8 cellular contexts compared by ENCODE assay signal in the genomic region with DNA sequence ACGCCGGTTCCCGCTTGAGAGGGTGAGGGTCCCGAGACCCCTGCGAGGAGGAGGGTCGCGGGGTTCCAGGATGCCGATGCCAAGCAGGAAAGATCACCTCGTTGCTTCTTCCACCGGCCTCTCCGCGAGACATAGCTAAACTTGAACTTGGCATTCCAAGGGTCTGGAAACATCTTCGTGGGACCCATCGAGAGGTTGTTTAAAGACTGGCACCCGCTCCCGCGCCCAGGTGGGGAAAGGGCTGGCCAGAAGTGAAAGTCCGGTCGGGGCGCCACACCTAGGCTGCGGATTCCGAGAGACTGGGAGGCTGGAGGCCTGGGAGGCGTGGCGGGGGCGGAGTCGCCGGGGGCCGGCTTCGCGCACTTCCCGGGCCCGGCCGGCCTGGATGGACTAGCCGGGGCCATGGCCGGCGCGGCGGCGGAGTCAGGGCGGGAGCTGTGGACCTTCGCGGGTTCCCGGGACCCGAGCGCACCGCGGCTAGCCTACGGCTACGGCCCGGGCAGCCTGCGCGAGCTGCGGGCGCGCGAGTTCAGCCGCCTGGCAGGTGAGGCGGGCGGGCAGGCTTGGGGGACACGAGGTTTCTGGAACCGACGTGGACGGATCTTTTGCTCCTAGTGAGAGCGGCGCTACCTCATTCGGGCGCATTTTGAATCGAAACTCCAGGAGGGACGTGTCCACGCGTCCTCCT. TPM values are rescaled to one million over a fixed set of nuclear protein-coding genes. Genes with fewer than 3 reads are reported as not detected.
DNase-seq lines count a peak whose midpoint lies in the region; ATAC-seq and TF ChIP-seq lines count a peak whose summit lies in the region.

A gene with protein sequence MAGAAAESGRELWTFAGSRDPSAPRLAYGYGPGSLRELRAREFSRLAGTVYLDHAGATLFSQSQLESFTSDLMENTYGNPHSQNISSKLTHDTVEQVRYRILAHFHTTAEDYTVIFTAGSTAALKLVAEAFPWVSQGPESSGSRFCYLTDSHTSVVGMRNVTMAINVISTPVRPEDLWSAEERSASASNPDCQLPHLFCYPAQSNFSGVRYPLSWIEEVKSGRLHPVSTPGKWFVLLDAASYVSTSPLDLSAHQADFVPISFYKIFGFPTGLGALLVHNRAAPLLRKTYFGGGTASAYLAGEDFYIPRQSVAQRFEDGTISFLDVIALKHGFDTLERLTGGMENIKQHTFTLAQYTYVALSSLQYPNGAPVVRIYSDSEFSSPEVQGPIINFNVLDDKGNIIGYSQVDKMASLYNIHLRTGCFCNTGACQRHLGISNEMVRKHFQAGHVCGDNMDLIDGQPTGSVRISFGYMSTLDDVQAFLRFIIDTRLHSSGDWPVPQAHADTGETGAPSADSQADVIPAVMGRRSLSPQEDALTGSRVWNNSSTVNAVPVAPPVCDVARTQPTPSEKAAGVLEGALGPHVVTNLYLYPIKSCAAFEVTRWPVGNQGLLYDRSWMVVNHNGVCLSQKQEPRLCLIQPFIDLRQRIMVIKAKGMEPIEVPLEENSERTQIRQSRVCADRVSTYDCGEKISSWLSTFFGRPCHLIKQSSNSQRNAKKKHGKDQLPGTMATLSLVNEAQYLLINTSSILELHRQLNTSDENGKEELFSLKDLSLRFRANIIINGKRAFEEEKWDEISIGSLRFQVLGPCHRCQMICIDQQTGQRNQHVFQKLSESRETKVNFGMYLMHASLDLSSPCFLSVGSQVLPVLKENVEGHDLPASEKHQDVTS (plus strand): TSS at position 360 of the 688 bp plus-strand sequence. CDS start 43 bp downstream, at position 403.

- no peaks in the 10 kb centered on the region for H3K9me3 Mint-ChIP-seq in CD8-positive, alpha-beta T cell

- no peak within 1 kb of the TSS for H3K27ac ChIP-seq in CD8-positive, alpha-beta T cell (ENCODE audit: low read depth, low read length)
- no peak within 1 kb of the TSS for H3K27ac ChIP-seq in HL-60 (replicated peaks)

- intact Hi-C loops in CD8-positive, alpha-beta T cell (cut with DNase I, micrococcal nuclease), result loop anchor here in 1 of 2 experiments (2.0 kb wide), 1 partner anchor 58 kb away; a partner anchor contains a TSS

- H3K4me3 ChIP-seq in CD8-positive, alpha-beta T cell (ENCODE audit: low read depth, low read length), result peak within 1 kb of the TSS; percentile 66
- H3K4me3 ChIP-seq in HL-60 (replicated peaks; ENCODE audit: insufficient read depth, low read length) (peak within 1 kb of the TSS; percentile 65), kidney epithelial cell (ENCODE audit: low read depth, low read length) (peak within 1 kb of the TSS; percentile 75)

- H3K4me1 ChIP-seq in CD8-positive, alpha-beta T cell (ENCODE audit: insufficient read depth, low read length), result peaks cover 11% of the 10 kb centered on the region

- H3K9me3 ChIP-seq in CD8-positive, alpha-beta T cell (ENCODE audit: low read length), result no peaks in the 10 kb centered on the region

- H3K27ac Mint-ChIP-seq in CD8-positive, alpha-beta T cell, result no peak within 1 kb of the TSS

- TF ChIP-seq CTCF in CD8-positive, alpha-beta T cell (IDR thresholded peaks at IDR 0.05), result no peak
- TF ChIP-seq CTCF in GM20000 (IDR thresholded peaks at IDR 0.05; ENCODE audit: extremely low read depth, missing control alignments) (no peak), HL-60 (IDR thresholded peaks at IDR 0.05; ENCODE audit: insufficient read depth, low read length) (no peak), kidney epithelial cell (IDR thresholded peaks at IDR 0.05; ENCODE audit: insufficient read depth, low read length, poor library complexity, severe bottlenecking) (no peak)

- POLR2A ChIA-PET in CD8-positive, alpha-beta T cell (lab: Charles Lee), result no interaction called here

- ATAC-seq in CD8-positive, alpha-beta T cell, result peak; percentile 65

- H3K27me3 Mint-ChIP-seq in CD8-positive, alpha-beta T cell (ENCODE audit: low read depth), result peaks cover 25% of the 10 kb centered on the region

- CTCF ChIA-PET in CD8-positive, alpha-beta T cell (lab: Charles Lee), result no interaction called here

- peak in 4 of 7 experiments; percentile 14 to 63 (median 40) for DNase-seq in CD8-positive, alpha-beta T cell
- DNase-seq in GM20000 (ENCODE audit: low spot score) (peak; percentile 88), HL-60 (ENCODE audit: low read depth in 1 of 2, low spot score in 1 of 2) (peak in 1 of 2 experiments; percentile 41), T1000 (lab: John Stamatoyannopoulos, UW) (peak; percentile 25), cerebellum (ENCODE audit: low spot score) (peak; percentile 43), kidney epithelial cell (ENCODE audit: low read depth) (peak; percentile 23), cerebellar nuclear complex (lab: John Stamatoyannopoulos, UW) (no peak)
- DNase-seq in stimulated activated CD4-positive, alpha-beta T cell treated with anti-CD3 and anti-CD28 coated beads, Interleukin-4, amount 100 ng/mL, for 1 hour, result peak; percentile 43

- no peaks in the 10 kb centered on the region for H3K36me3 Mint-ChIP-seq in CD8-positive, alpha-beta T cell

- peak within 1 kb of the TSS; percentile 81 for H3K4me3 Mint-ChIP-seq in CD8-positive, alpha-beta T cell

- H3K4me1 Mint-ChIP-seq in CD8-positive, alpha-beta T cell (ENCODE audit: low read depth), result peaks cover 8% of the 10 kb centered on the region

- H3K27me3 ChIP-seq in CD8-positive, alpha-beta T cell (ENCODE audit: insufficient read depth, low read length), result peaks cover 8% of the 10 kb centered on the region
- H3K27me3 ChIP-seq in HL-60 (ENCODE audit: insufficient read depth, poor library complexity, severe bottlenecking) (peaks cover 29% of the 10 kb centered on the region), kidney epithelial cell (ENCODE audit: control insufficient read depth, insufficient read depth, low read length) (no peaks in the 10 kb centered on the region)

- no peaks in the 10 kb centered on the region for H3K36me3 ChIP-seq in CD8-positive, alpha-beta T cell (ENCODE audit: insufficient read depth, low read length)
- no peaks in the 10 kb centered on the region for H3K36me3 ChIP-seq in kidney epithelial cell (ENCODE audit: control insufficient read depth, insufficient read depth, low read length)

RNA-seq across cellular contexts. Expression of the gene that starts here (rescaled TPM):
- not detected for total RNA-seq in CD8-positive, alpha-beta T cell
- total RNA-seq in cerebellum, result 0.09 TPM
- 15.3 and 20.7 TPM in 2 replicates for total RNA-seq in kidney epithelial cell

Comparison
In these comparisons a context has a peak if more than half of its experiments do, and no peak if none do; other contexts are left out.
1. RNA of the gene that starts here (total RNA-seq): 15.3 to 20.7 TPM in kidney epithelial cell; 0.09 TPM in cerebellum (single experiment) and not detected in CD8-positive, alpha-beta T cell; every median in the first group is over 10 times any median in the second.
2. Peak in DNase-seq, ATAC-seq and H3K4me3 ChIP-seq in CD8-positive, alpha-beta T cell; RNA of the gene not detected or under 1 TPM.
3. Peak in DNase-seq in cerebellum; RNA of the gene not detected or under 1 TPM.
4. DNase-seq: peak in GM20000 (single experiment), T1000 (single experiment), kidney epithelial cell (single experiment) and stimulated activated CD4-positive, alpha-beta T cell treated with anti-CD3 and anti-CD28 coated beads, Interleukin-4, amount 100 ng/mL, for 1 hour (single experiment); none in cerebellar nuclear complex (0 of 2).
5. Peak in every context shown above with its lines, with median percentiles within 50 percentile points of each other: H3K4me3 ChIP-seq.